18 cellular contexts compared by ENCODE assay signal in the genomic region with DNA sequence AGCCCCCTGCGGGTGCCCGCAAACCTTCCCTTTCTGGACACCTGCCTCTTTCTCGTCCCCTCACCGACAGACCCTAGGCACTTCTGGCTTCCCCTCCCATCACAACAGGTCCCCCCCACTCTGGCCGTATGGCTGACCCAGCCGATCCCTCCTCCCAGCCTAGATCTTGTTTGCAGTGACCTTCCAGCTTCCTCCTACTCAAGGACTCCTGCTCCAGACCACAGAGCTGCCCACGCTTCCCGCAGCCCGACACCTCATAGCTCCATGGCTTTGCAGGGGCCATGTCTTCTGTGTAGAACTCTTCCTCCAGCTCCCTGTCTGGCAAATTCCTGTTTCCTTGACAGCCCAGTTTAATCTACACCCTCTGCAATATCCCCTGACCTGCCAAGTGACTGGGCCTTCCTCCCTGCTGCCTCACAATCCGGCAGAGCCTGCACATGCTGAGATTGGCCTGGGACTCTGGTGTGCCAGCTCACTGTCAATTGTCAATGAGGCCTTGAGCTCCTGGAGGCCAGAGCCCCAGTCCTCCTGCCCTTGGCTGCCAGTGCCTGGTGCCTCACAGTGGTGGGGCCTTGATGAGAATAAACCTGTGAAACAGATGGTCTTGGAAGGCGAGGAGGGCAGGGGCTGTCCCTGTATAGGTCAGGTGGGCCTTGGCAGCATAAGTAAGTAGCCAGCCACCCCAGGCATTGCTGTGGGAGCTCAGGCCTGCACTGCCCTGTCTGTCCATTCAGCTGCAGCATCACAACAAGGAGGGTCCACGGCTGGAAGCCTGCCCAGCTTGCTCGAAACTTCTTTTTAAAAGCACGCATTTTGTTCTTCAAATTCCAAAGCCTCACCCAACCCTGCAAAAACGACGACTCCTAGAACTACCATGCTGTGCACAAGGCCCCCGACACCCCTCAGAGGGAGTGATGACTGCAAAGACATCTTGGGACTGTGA. TPM values are rescaled to one million over a fixed set of nuclear protein-coding genes. Genes with fewer than 3 reads are reported as not detected.
A peak's percentile ranks its signal among the peaks of the same experiment; 100 is the strongest.
DNase-seq lines count a peak whose midpoint lies in the region; ATAC-seq and TF ChIP-seq lines count a peak whose summit lies in the region.
"Had no signal": no experiment of that assay in that cellular context is flagged by ENCODE, and none has a peak within 500 bp of the region (broad histone marks: within the 10 kb centered on the region; RNA-seq: fewer than 3 reads in every experiment).

No MANE protein-coding gene starts in this region.

- no peaks in the 10 kb centered on the region for H3K36me3 ChIP-seq in liver (ENCODE audit: control insufficient read depth in 4 of 4, insufficient read depth in 3 of 4, low read depth in 1 of 4, low read length in 3 of 4)
- H3K36me3 ChIP-seq: gastroesophageal sphincter had no signal

- peak overlapping the region; percentile 83 to 95 for H3K27ac ChIP-seq in liver (ENCODE audit: low read depth in 1 of 2, low read length in 2 of 2)
- H3K27ac ChIP-seq: epithelial cell of prostate, gastroesophageal sphincter had no signal

- no peaks in the 10 kb centered on the region for H3K36me3 Mint-ChIP-seq in stimulated activated effector memory CD8-positive, alpha-beta T cell treated with anti-CD3 and anti-CD28 coated beads, Interleukin-12 subunit alpha, Interleukin-12 subunit beta, amount 100 ng/mL, for 72 hours

- 68% methylated on average over 17 of the region's 17 CpGs for WGBS in liver

- H3K4me3 ChIP-seq in liver (ENCODE audit: low read depth in 1 of 3, low read length in 3 of 3): no peak overlapping the region
- H3K4me3 ChIP-seq: gastroesophageal sphincter had no signal

- peaks cover 24% of the 10 kb centered on the region for H3K4me1 Mint-ChIP-seq in stimulated activated effector memory CD8-positive, alpha-beta T cell treated with anti-CD3 and anti-CD28 coated beads, Interleukin-12 subunit alpha, Interleukin-12 subunit beta, amount 100 ng/mL, for 72 hours

- peak overlapping the region; percentile 58 for H3K27ac Mint-ChIP-seq in stimulated activated effector memory CD8-positive, alpha-beta T cell treated with anti-CD3 and anti-CD28 coated beads, Interleukin-12 subunit alpha, Interleukin-12 subunit beta, amount 100 ng/mL, for 72 hours
- H3K27ac Mint-ChIP-seq: activated B cell treated with CpG ODN at 0.5 μM for 24 hours, B cell had no signal

- no peaks in the 10 kb centered on the region for H3K9me3 Mint-ChIP-seq in stimulated activated effector memory CD8-positive, alpha-beta T cell treated with anti-CD3 and anti-CD28 coated beads, Interleukin-12 subunit alpha, Interleukin-12 subunit beta, amount 100 ng/mL, for 72 hours
- H3K9me3 Mint-ChIP-seq: activated B cell treated with CpG ODN at 0.5 μM for 24 hours; T-helper 1 cell treated with Interleukin-12 subunit alpha and Interleukin-12 subunit beta and Interleukin-4 antibody, amounts not matched to agents 30 μg/mL and 1 μg/mL, for 36 hours had no signal

- peak; percentile 13 for DNase-seq in OCI-M1 (lab: John Stamatoyannopoulos, UW)
- peak; percentile 66 for DNase-seq in cerebellum (ENCODE audit: low spot score)
- DNase-seq in stimulated activated effector memory CD8-positive, alpha-beta T cell treated with anti-CD3 and anti-CD28 coated beads, Interleukin-12 subunit alpha, Interleukin-12 subunit beta, amount 100 ng/mL, for 72 hours (ENCODE audit: low spot score in 2 of 2): no peak
- no peak for DNase-seq in kidney tubule cell (ENCODE audit: low spot score)
- DNase-seq in pons (ENCODE audit: low spot score): no peak
- no peak for DNase-seq in HUDEP-2 (lab: John Stamatoyannopoulos, UW; ENCODE audit: unreplicated experiment in 76 of 76)
- DNase-seq: activated B cell treated with CpG ODN at 0.5 μM for 24 hours; mesendoderm; MV-4-11; NCI-H2081; NCI-H510A treated with DMSO at 0.1 percent for 48 hours; SHP77 treated with DMSO at 0.1 percent for 48 hours; stimulated activated CD4-positive, alpha-beta T cell treated with anti-CD3 and anti-CD28 coated beads, Interleukin-2, amount 100 ng/mL, for 24 hours had no signal

- H3K27me3 ChIP-seq in liver (ENCODE audit: control insufficient read depth in 4 of 4, insufficient read depth in 4 of 4, low read length in 3 of 4): no peaks in the 10 kb centered on the region
- H3K27me3 ChIP-seq: gastroesophageal sphincter had no signal

- peak overlapping the region; percentile 32 to 63 for H3K9ac ChIP-seq in liver (ENCODE audit: low read depth in 1 of 2, low read length in 2 of 2)

- peak in 1 of 2 donors; percentile 13 for TF ChIP-seq RAD21 in liver (IDR thresholded peaks at IDR 0.05)

- ATAC-seq in stimulated activated effector memory CD8-positive, alpha-beta T cell treated with anti-CD3 and anti-CD28 coated beads, Interleukin-12 subunit alpha, Interleukin-12 subunit beta, amount 100 ng/mL, for 72 hours: no peak

- TF ChIP-seq CTCF in liver (IDR thresholded peaks at IDR 0.05; ENCODE audit: low read depth, low read length, missing input control): no peak

- H3K4me1 ChIP-seq in liver (ENCODE audit: control insufficient read depth in 4 of 4, insufficient read depth in 4 of 4, low read length in 3 of 4): peaks cover 16 to 37% (median 24%) of the 10 kb centered on the region in 4 donors

- H3K4me3 Mint-ChIP-seq in stimulated activated effector memory CD8-positive, alpha-beta T cell treated with anti-CD3 and anti-CD28 coated beads, Interleukin-12 subunit alpha, Interleukin-12 subunit beta, amount 100 ng/mL, for 72 hours: no peak overlapping the region
- H3K4me3 Mint-ChIP-seq: activated B cell treated with CpG ODN at 0.5 μM for 24 hours, B cell had no signal

- no peaks in the 10 kb centered on the region for H3K9me3 ChIP-seq in liver (ENCODE audit: control insufficient read depth in 4 of 4, low read length in 3 of 4)
- H3K9me3 ChIP-seq: gastroesophageal sphincter had no signal

TF ChIP-seq in liver, 16 proteins besides CTCF, POLR2A, EP300 and RAD21:
- TF ChIP-seq, protein P1, sequence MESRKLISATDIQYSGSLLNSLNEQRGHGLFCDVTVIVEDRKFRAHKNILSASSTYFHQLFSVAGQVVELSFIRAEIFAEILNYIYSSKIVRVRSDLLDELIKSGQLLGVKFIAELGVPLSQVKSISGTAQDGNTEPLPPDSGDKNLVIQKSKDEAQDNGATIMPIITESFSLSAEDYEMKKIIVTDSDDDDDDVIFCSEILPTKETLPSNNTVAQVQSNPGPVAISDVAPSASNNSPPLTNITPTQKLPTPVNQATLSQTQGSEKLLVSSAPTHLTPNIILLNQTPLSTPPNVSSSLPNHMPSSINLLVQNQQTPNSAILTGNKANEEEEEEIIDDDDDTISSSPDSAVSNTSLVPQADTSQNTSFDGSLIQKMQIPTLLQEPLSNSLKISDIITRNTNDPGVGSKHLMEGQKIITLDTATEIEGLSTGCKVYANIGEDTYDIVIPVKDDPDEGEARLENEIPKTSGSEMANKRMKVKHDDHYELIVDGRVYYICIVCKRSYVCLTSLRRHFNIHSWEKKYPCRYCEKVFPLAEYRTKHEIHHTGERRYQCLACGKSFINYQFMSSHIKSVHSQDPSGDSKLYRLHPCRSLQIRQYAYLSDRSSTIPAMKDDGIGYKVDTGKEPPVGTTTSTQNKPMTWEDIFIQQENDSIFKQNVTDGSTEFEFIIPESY (IDR thresholded peaks at IDR 0.05): no peak
- TF ChIP-seq, protein P2, sequence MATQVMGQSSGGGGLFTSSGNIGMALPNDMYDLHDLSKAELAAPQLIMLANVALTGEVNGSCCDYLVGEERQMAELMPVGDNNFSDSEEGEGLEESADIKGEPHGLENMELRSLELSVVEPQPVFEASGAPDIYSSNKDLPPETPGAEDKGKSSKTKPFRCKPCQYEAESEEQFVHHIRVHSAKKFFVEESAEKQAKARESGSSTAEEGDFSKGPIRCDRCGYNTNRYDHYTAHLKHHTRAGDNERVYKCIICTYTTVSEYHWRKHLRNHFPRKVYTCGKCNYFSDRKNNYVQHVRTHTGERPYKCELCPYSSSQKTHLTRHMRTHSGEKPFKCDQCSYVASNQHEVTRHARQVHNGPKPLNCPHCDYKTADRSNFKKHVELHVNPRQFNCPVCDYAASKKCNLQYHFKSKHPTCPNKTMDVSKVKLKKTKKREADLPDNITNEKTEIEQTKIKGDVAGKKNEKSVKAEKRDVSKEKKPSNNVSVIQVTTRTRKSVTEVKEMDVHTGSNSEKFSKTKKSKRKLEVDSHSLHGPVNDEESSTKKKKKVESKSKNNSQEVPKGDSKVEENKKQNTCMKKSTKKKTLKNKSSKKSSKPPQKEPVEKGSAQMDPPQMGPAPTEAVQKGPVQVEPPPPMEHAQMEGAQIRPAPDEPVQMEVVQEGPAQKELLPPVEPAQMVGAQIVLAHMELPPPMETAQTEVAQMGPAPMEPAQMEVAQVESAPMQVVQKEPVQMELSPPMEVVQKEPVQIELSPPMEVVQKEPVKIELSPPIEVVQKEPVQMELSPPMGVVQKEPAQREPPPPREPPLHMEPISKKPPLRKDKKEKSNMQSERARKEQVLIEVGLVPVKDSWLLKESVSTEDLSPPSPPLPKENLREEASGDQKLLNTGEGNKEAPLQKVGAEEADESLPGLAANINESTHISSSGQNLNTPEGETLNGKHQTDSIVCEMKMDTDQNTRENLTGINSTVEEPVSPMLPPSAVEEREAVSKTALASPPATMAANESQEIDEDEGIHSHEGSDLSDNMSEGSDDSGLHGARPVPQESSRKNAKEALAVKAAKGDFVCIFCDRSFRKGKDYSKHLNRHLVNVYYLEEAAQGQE (IDR thresholded peaks at IDR 0.05): no peak
- TF ChIP-seq GABPA (IDR thresholded peaks at IDR 0.05 in 1 of 2, conservative IDR thresholded peaks at IDR 0.05 in 1 of 2): no peak

RNA-seq across cellular contexts. Expression of a gene that starts 50.5 kb away (rescaled TPM):
- total RNA-seq in cerebellum (6.9 TPM), liver (10 to 100 TPM in 1 of 2 donors, 1 to 10 TPM in 1; 5.5 to 20.7 TPM)
- polyA plus RNA-seq in liver: 100 to 1,000 TPM in 1 of 2 donors, 10 to 100 TPM in 1; 66.0 to 106 TPM

Comparison
In these comparisons a context has a peak if more than half of its experiments do, and no peak if none do; other contexts are left out.
1. DNase-seq: peak in OCI-M1 (single experiment) and cerebellum (single experiment); none in stimulated activated effector memory CD8-positive, alpha-beta T cell treated with anti-CD3 and anti-CD28 coated beads, Interleukin-12 subunit alpha, Interleukin-12 subunit beta, amount 100 ng/mL, for 72 hours (0 of 2), kidney tubule cell (single experiment), pons (single experiment) and HUDEP-2 (0 of 76).